ENCODE assay signal across 10 cellular contexts in genomic region chr11:325796-326591, GRCh38. TPM values are rescaled to one million over a fixed set of nuclear protein-coding genes. Genes with fewer than 3 reads are reported as not detected.
DNase-seq lines count a peak whose midpoint lies in the region; ATAC-seq and TF ChIP-seq lines count a peak whose summit lies in the region.
"Had no signal": no experiment of that assay in that cellular context is flagged by ENCODE, and none has a peak within 500 bp of the region (broad histone marks: within the 10 kb centered on the region; RNA-seq: fewer than 3 reads in every experiment).

No MANE protein-coding gene starts in this region.

- TF ChIP-seq POLR2A in gastrocnemius medialis (IDR thresholded peaks at IDR 0.05), result no peak

- H3K9me3 Mint-ChIP-seq in activated CD4-positive, alpha-beta memory T cell treated with anti-CD3 and anti-CD28 coated beads for 36 hours, result peaks cover 5% of the 10 kb centered on the region

- no peaks in the 10 kb centered on the region for H3K36me3 ChIP-seq in DOHH2 (ENCODE audit: control insufficient read depth, low read length)
- no peaks in the 10 kb centered on the region for H3K36me3 ChIP-seq in gastrocnemius medialis
- H3K36me3 ChIP-seq: SJSA1 had no signal

- H3K27ac ChIP-seq in DOHH2 (ENCODE audit: low read depth, low read length) (peak overlapping the region; percentile 92), right cardiac atrium (ENCODE audit: low read length) (peak overlapping the region; percentile 79), gastrocnemius medialis (peak overlapping the region; percentile 79 to 89 (median 84))
- H3K27ac ChIP-seq: SJSA1 had no signal

- intact Hi-C loops in activated CD4-positive, alpha-beta memory T cell treated with anti-CD3 and anti-CD28 coated beads for 36 hours (cut with micrococcal nuclease), result no loop called here
- intact Hi-C loops in right cardiac atrium (cut with DNase I) (no loop called here), gastrocnemius medialis (cut with DNase I; ENCODE audit: low total_unique reads) (no loop called here)

- no peak overlapping the region for H3K4me3 Mint-ChIP-seq in activated CD4-positive, alpha-beta memory T cell treated with anti-CD3 and anti-CD28 coated beads for 36 hours

- no peaks in the 10 kb centered on the region for H3K79me2 ChIP-seq in DOHH2 (ENCODE audit: control insufficient read depth, low read length)

- H3K4me1 ChIP-seq in DOHH2 (ENCODE audit: control insufficient read depth, low read length), result peaks cover 62% of the 10 kb centered on the region
- H3K4me1 ChIP-seq in right cardiac atrium (ENCODE audit: control insufficient read depth, insufficient read depth, low read length), result peaks cover 3% of the 10 kb centered on the region
- H3K4me1 ChIP-seq in gastrocnemius medialis, result peaks cover 18 to 33% of the 10 kb centered on the region in 2 donors

- peaks cover 6% of the 10 kb centered on the region; the same call in 1 of the 2 replicates for H3K9me3 ChIP-seq in DOHH2 (ENCODE audit: control insufficient read depth, insufficient read depth, low read length)
- H3K9me3 ChIP-seq in right cardiac atrium (ENCODE audit: control insufficient read depth, low read length), result no peaks in the 10 kb centered on the region
- H3K9me3 ChIP-seq in gastrocnemius medialis, result no peaks in the 10 kb centered on the region
- H3K9me3 ChIP-seq: SJSA1 had no signal

- WGBS in right cardiac atrium, result 77% methylated on average over 30 of the region's 30 CpGs

- peaks cover 53% of the 10 kb centered on the region for H3K4me1 Mint-ChIP-seq in activated CD4-positive, alpha-beta memory T cell treated with anti-CD3 and anti-CD28 coated beads for 36 hours (ENCODE audit: low read depth)

- H3K4me3 ChIP-seq in DOHH2 (ENCODE audit: low read length) (peak overlapping the region; percentile 69), right cardiac atrium (ENCODE audit: low read length) (no peak overlapping the region), gastrocnemius medialis (no peak overlapping the region)
- H3K4me3 ChIP-seq: SJSA1 had no signal

- no peaks in the 10 kb centered on the region for H3K36me3 Mint-ChIP-seq in activated CD4-positive, alpha-beta memory T cell treated with anti-CD3 and anti-CD28 coated beads for 36 hours

- peak overlapping the region; percentile 92 for H3K4me2 ChIP-seq in DOHH2 (ENCODE audit: low read length)

- no peaks in the 10 kb centered on the region for H3K9me2 ChIP-seq in DOHH2 (replicated peaks; ENCODE audit: control insufficient read depth, low read length)

- H3K27ac Mint-ChIP-seq in activated CD4-positive, alpha-beta memory T cell treated with anti-CD3 and anti-CD28 coated beads for 36 hours, result peak overlapping the region; percentile 93

- H3F3A ChIP-seq in DOHH2 (ENCODE audit: control insufficient read depth, insufficient read depth), result peaks cover 26% of the 10 kb centered on the region

- TF ChIP-seq CTCF in DOHH2 (IDR thresholded peaks at IDR 0.05; ENCODE audit: low read depth, low read length, poor library complexity, severe bottlenecking) (no peak), gastrocnemius medialis (IDR thresholded peaks at IDR 0.05 in 4 of 5, conservative IDR thresholded peaks at IDR 0.05 in 1 of 5) (no peak)

- DNase-seq in activated CD4-positive, alpha-beta memory T cell treated with anti-CD3 and anti-CD28 coated beads for 36 hours, result no peak
- DNase-seq in right cardiac atrium, result peak in 2 of 3 donors; percentile 49 to 62
- DNase-seq in gastrocnemius medialis, result no peak
- no peak for DNase-seq in SW 1271 (lab: John Stamatoyannopoulos, UW)
- DNase-seq in inferior parietal cortex (ENCODE audit: extremely low spot score), result no peak
- no peak for DNase-seq in NCI-H1092 (lab: John Stamatoyannopoulos, UW)
- DNase-seq: GOT3 had no signal

- peak in 1 of 2 donors; percentile 5 for ATAC-seq in right cardiac atrium
- ATAC-seq in gastrocnemius medialis, result no peak
- no peak for ATAC-seq in HG02610 (IDR thresholded peaks at IDR 0.05; ENCODE audit: unreplicated experiment)

- H4K20me1 ChIP-seq in DOHH2 (ENCODE audit: control insufficient read depth, insufficient read depth, low read depth, low read length), result no peaks in the 10 kb centered on the region

- in situ Hi-C loops in gastrocnemius medialis (cut with MboI; ENCODE audit: low sequenced_read_pairs in 4 of 4), result no loop called here

- POLR2A ChIA-PET in activated CD4-positive, alpha-beta memory T cell treated with anti-CD3 and anti-CD28 coated beads for 36 hours (lab: Charles Lee), result interaction anchor here (0.9 to 2.0 kb wide), 5 partner anchors 9 to 81 kb away, joined by 3 to 8 read pairs (median 6); partner anchors contain the start of gene IFITM1

- H3K27me3 Mint-ChIP-seq in activated CD4-positive, alpha-beta memory T cell treated with anti-CD3 and anti-CD28 coated beads for 36 hours, result no peaks in the 10 kb centered on the region

- no peaks in the 10 kb centered on the region for H3K27me3 ChIP-seq in DOHH2 (ENCODE audit: control insufficient read depth, low read length)
- H3K27me3 ChIP-seq in right cardiac atrium (ENCODE audit: control insufficient read depth, insufficient read depth), result no peaks in the 10 kb centered on the region
- H3K27me3 ChIP-seq in gastrocnemius medialis, result no peaks in the 10 kb centered on the region
- H3K27me3 ChIP-seq: SJSA1 had no signal

- CTCF ChIA-PET in activated CD4-positive, alpha-beta memory T cell treated with anti-CD3 and anti-CD28 coated beads for 36 hours (lab: Charles Lee), result interaction anchor here (0.7 to 2.7 kb wide), 4 partner anchors 20 to 33 kb away, joined by 3 to 10 read pairs (median 3); no protein-coding TSS in a partner anchor

RNA-seq across cellular contexts. Expression of gene IFITM3, which starts 5.3 kb away (rescaled TPM):
- total RNA-seq in activated CD4-positive, alpha-beta memory T cell treated with anti-CD3 and anti-CD28 coated beads for 36 hours, result 10 to 100 TPM; 25.6 TPM
- total RNA-seq in right cardiac atrium (100 to 1,000 TPM; 263 to 569 (median 519) TPM), gastrocnemius medialis (10 to 100 TPM; 46.3 to 83.6 (median 63.2) TPM)
- 749 TPM for polyA plus RNA-seq in right cardiac atrium

RNA-seq across cellular contexts. Expression of gene IFITM1, which starts 12.2 kb away (rescaled TPM):
- total RNA-seq in activated CD4-positive, alpha-beta memory T cell treated with anti-CD3 and anti-CD28 coated beads for 36 hours, result 100 to 1,000 TPM; 195 to 200 TPM
- total RNA-seq in right cardiac atrium (100 to 1,000 TPM in 3 of 4 donors, 10 to 100 TPM in 1; 85.0 to 169 (median 116) TPM), gastrocnemius medialis (100 to 1,000 TPM in 1 of 4 donors, 10 to 100 TPM in 3; 47.8 to 103 (median 80.5) TPM)
- polyA plus RNA-seq in right cardiac atrium, result 235 TPM

RNA-seq across cellular contexts. Expression of gene IFITM2, which starts 18.4 kb away (rescaled TPM):
- 100 to 1,000 TPM; 525 to 561 TPM for total RNA-seq in activated CD4-positive, alpha-beta memory T cell treated with anti-CD3 and anti-CD28 coated beads for 36 hours
- 100 to 1,000 TPM; 180 to 290 (median 240) TPM for total RNA-seq in right cardiac atrium
- polyA plus RNA-seq in right cardiac atrium, result 393 TPM
- 10 to 100 TPM; 37.8 to 80.9 (median 44.9) TPM for total RNA-seq in gastrocnemius medialis

RNA-seq across cellular contexts. Expression of gene IFITM5, which starts 26.7 kb away (rescaled TPM):
- total RNA-seq in activated CD4-positive, alpha-beta memory T cell treated with anti-CD3 and anti-CD28 coated beads for 36 hours, result not detected
- not detected for total RNA-seq in right cardiac atrium
- polyA plus RNA-seq in right cardiac atrium, result not detected
- not detected for total RNA-seq in gastrocnemius medialis
- total RNA-seq: SJSA1 had no signal

RNA-seq across cellular contexts. Expression of gene PGGHG, which starts 37.1 kb away (rescaled TPM):
- total RNA-seq in activated CD4-positive, alpha-beta memory T cell treated with anti-CD3 and anti-CD28 coated beads for 36 hours, result 10 to 100 TPM; 74.3 to 75.0 TPM
- total RNA-seq in right cardiac atrium (10 to 100 TPM in 3 of 4 donors, 1 to 10 TPM in 1; 9.9 to 15.8 (median 11.9) TPM), gastrocnemius medialis (1 to 10 TPM in 3 of 4 donors, under 1 TPM in 1; 0.98 to 3.4 (median 2.7) TPM)
- polyA plus RNA-seq in right cardiac atrium, result 18.7 TPM

Comparison
In these comparisons a context has a peak if more than half of its experiments do, and no peak if none do; other contexts are left out.
1. DNase-seq: peak in right cardiac atrium (2 of 3); none in activated CD4-positive, alpha-beta memory T cell treated with anti-CD3 and anti-CD28 coated beads for 36 hours (single experiment), gastrocnemius medialis (0 of 2), SW 1271 (0 of 2), inferior parietal cortex (single experiment) and NCI-H1092 (single experiment).
2. Peak in every context shown above with its lines, with median percentiles within 50 percentile points of each other: H3K27ac ChIP-seq.